ENCODE assay signal across 8 cellular contexts in the genomic region with DNA sequence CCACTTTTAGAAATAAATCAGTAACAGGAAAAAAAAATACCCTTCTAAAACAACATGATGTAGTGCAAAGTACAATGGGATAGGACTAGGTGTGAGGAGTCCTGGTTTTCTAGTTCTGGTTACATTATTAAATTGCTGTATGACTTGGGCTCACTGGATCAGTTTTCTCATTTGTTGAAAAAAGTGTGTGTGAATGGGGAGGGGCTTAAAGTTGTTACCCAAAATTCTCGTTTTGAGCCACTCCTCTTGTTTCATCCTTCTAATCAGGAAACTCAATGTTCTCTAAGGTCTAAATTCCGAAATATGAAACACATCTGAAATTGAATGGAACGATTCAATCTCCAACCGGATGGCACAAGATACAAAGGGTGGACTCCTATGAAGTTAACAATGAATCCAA. TPM values are rescaled to one million over a fixed set of nuclear protein-coding genes. Genes with fewer than 3 reads are reported as not detected.
DNase-seq lines count a peak whose midpoint lies in the region; ATAC-seq, FAIRE-seq and TF ChIP-seq lines count a peak whose summit lies in the region.

No MANE protein-coding gene starts in this region.

- peak overlapping the region; percentile 86; the same call in 1 of the 2 replicates for H2AFZ ChIP-seq in OCI-LY7 (ENCODE audit: low read length)
- H2AFZ ChIP-seq in endothelial cell of umbilical vein (ENCODE audit: low read depth, low read length) = no peak overlapping the region
- H2AFZ ChIP-seq in trophoblast cell (ENCODE audit: insufficient read depth, low read length, poor library complexity) = no peak overlapping the region

- H3K4me2 ChIP-seq in OCI-LY7 (ENCODE audit: low read length) (peak overlapping the region; percentile 92), endothelial cell of umbilical vein (ENCODE audit: insufficient read depth, low read length) (peak overlapping the region; percentile 99), trophoblast cell (ENCODE audit: low read length) (peak overlapping the region; percentile 85)

- peak overlapping the region; percentile 97 for H3K4me3 ChIP-seq in GM06990 (replicated peaks; ENCODE audit: low read depth, low read length)
- H3K4me3 ChIP-seq in OCI-LY7 (ENCODE audit: low read depth, low read length, poor library complexity, severe bottlenecking) = peak overlapping the region; percentile 98
- peak overlapping the region; percentile 93 to 98 (median 98) for H3K4me3 ChIP-seq in endothelial cell of umbilical vein (replicated peaks in 1 of 3; ENCODE audit: insufficient read depth in 1 of 3, low read depth in 1 of 3, low read length in 3 of 3)
- no peak overlapping the region for H3K4me3 ChIP-seq in trophoblast cell (ENCODE audit: low read depth, low read length)

- POLR2A ChIA-PET in OCI-LY7 (lab: Charles Lee) (interaction anchor here (1.1 kb wide), 1 partner anchor 15 kb away, joined by 3 read pairs; no protein-coding TSS in a partner anchor), endothelial cell of umbilical vein (lab: Charles Lee) (no interaction called here)

- H3K4ac ChIP-seq in trophoblast cell (ENCODE audit: low read depth, low read length) = no peak overlapping the region

- ATAC-seq in GM18519 (IDR thresholded peaks at IDR 0.05; ENCODE audit: low FRiP score, unreplicated experiment) = no peak
- no peak for ATAC-seq in HG02870 (IDR thresholded peaks at IDR 0.05; ENCODE audit: unreplicated experiment)

- no peak overlapping the region for H3K23ac ChIP-seq in trophoblast cell (ENCODE audit: low read length)

- H3K9me1 ChIP-seq in endothelial cell of umbilical vein (replicated peaks; ENCODE audit: control insufficient read depth, extremely low read depth, insufficient read depth, low read length) = peaks cover 3% of the 10 kb centered on the region

- no peak overlapping the region for H3K14ac ChIP-seq in trophoblast cell (ENCODE audit: low read length)

- TSS peak; percentile 52 for BruUV-seq in OCI-LY7 (replicated peaks; lab: Mats Ljungman, UMichigan)
- BruUV-seq in endothelial cell of umbilical vein (replicated peaks; lab: Mats Ljungman, UMichigan) = no TSS peak

- H2BK120ac ChIP-seq in trophoblast cell (ENCODE audit: insufficient read depth, low read length, poor library complexity) = no peak overlapping the region

- H3K79me2 ChIP-seq in OCI-LY7 (ENCODE audit: insufficient read depth, low read depth, low read length) (peaks cover 83% of the 10 kb centered on the region), endothelial cell of umbilical vein (ENCODE audit: control insufficient read depth, insufficient read depth, low read length) (peaks cover 63% of the 10 kb centered on the region), trophoblast cell (ENCODE audit: control insufficient read depth, insufficient read depth, low read length, poor library complexity) (peaks cover 15% of the 10 kb centered on the region)

- H3K79me1 ChIP-seq in trophoblast cell (ENCODE audit: low read length) = peaks cover 12% of the 10 kb centered on the region

- no peak for FAIRE-seq in endothelial cell of umbilical vein (lab: Jason Lieb, UNC)

- H3K36me3 ChIP-seq in GM06990 (ENCODE audit: control insufficient read depth, insufficient read depth, low read length) = no peaks in the 10 kb centered on the region
- peaks cover 8% of the 10 kb centered on the region; the same call in 1 of the 2 replicates for H3K36me3 ChIP-seq in OCI-LY7 (ENCODE audit: insufficient read depth, low read length)
- H3K36me3 ChIP-seq in endothelial cell of umbilical vein (ENCODE audit: control insufficient read depth in 2 of 2, extremely low read depth in 1 of 2, insufficient read depth in 2 of 2, low read length in 2 of 2) = no peaks in the 10 kb centered on the region
- no peaks in the 10 kb centered on the region for H3K36me3 ChIP-seq in trophoblast cell (ENCODE audit: control insufficient read depth in 1 of 2, insufficient read depth in 2 of 2, low read length in 2 of 2)

- H3K27me3 ChIP-seq in GM06990 (replicated peaks; ENCODE audit: control insufficient read depth, insufficient read depth, low read length) (no peaks in the 10 kb centered on the region), endothelial cell of umbilical vein (ENCODE audit: control insufficient read depth in 2 of 2, insufficient read depth in 2 of 2, low read length in 2 of 2) (no peaks in the 10 kb centered on the region), trophoblast cell (ENCODE audit: insufficient read depth, low read length) (no peaks in the 10 kb centered on the region)

- peak overlapping the region; percentile 82 for H3K27ac ChIP-seq in OCI-LY7 (ENCODE audit: low read depth, low read length, poor library complexity, severe bottlenecking)
- H3K27ac ChIP-seq in endothelial cell of umbilical vein (ENCODE audit: insufficient read depth, low read depth, low read length) = peak overlapping the region; percentile 71
- H3K27ac ChIP-seq in trophoblast cell (ENCODE audit: low read depth, low read length) = no peak overlapping the region

- H3K9ac ChIP-seq in endothelial cell of umbilical vein (replicated peaks; ENCODE audit: extremely low read depth, insufficient read depth, low read length) = peak overlapping the region; percentile 92
- no peak overlapping the region for H3K9ac ChIP-seq in trophoblast cell (ENCODE audit: low read length)

- no peak overlapping the region for H2BK12ac ChIP-seq in trophoblast cell (ENCODE audit: low read length)

- dilution Hi-C loops in endothelial cell of umbilical vein (cut with MboI; ENCODE audit: extremely low pct_ligation_motif_present, low sequenced_read_pairs) = no loop called here

- H3K18ac ChIP-seq in trophoblast cell (ENCODE audit: low read length) = no peak overlapping the region

- DNase-seq in GM06990 (ENCODE audit: extremely low read depth, insufficient read length) (no peak), OCI-LY7 (ENCODE audit: low spot score) (peak; percentile 11), endothelial cell of umbilical vein (ENCODE audit: low read depth, low spot score) (no peak), trophoblast cell (no peak), NCI-H748 treated with DMSO at 0.1 percent for 48 hours (lab: John Stamatoyannopoulos, UW) (no peak), COLO668 (lab: John Stamatoyannopoulos, UW; ENCODE audit: unreplicated experiment) (no peak)

- intact Hi-C loops in OCI-LY7 (cut with micrococcal nuclease; ENCODE audit: unreplicated experiment) = loop anchor here (5.0 to 10.0 kb wide), 2 partner anchors 190 to 1178 kb away; a partner anchor contains a TSS
- intact Hi-C loops in endothelial cell of umbilical vein (cut with micrococcal nuclease) = loop anchor here (2.0 to 5.0 kb wide), 5 partner anchors 20 to 1605 kb away; a partner anchor contains a TSS

- no peak for TF ChIP-seq CTCF in GM06990 (IDR thresholded peaks at IDR 0.05; ENCODE audit: insufficient read depth, low read length, poor library complexity, severe bottlenecking)
- no peak for TF ChIP-seq CTCF in OCI-LY7 (conservative IDR thresholded peaks at IDR 0.05; ENCODE audit: low read length)
- TF ChIP-seq CTCF in endothelial cell of umbilical vein (IDR thresholded peaks at IDR 0.05; ENCODE audit: extremely low read depth in 1 of 2, insufficient read depth in 1 of 2, low read depth in 1 of 2, low read length in 2 of 2) = no peak

- H3K9me3 ChIP-seq in OCI-LY7 (ENCODE audit: low read length) (no peaks in the 10 kb centered on the region), endothelial cell of umbilical vein (replicated peaks; ENCODE audit: control insufficient read depth, insufficient read depth, low read length) (no peaks in the 10 kb centered on the region), trophoblast cell (ENCODE audit: insufficient read depth, low read depth, low read length) (no peaks in the 10 kb centered on the region)

- H4K12ac ChIP-seq in trophoblast cell (ENCODE audit: low read depth, low read length) = no peak overlapping the region

- WGBS in trophoblast cell (ENCODE audit: extremely low coverage, insufficient coverage, insufficient read length) = no CpG with 5 or more reads among the region's 4 CpGs

- TF ChIP-seq POLR2A in endothelial cell of umbilical vein (IDR thresholded peaks at IDR 0.05; ENCODE audit: low read depth, low read length) = no peak

- peaks cover 55% of the 10 kb centered on the region for H4K20me1 ChIP-seq in OCI-LY7 (ENCODE audit: insufficient read depth, low read length)
- peaks cover 27% of the 10 kb centered on the region for H4K20me1 ChIP-seq in endothelial cell of umbilical vein (replicated peaks; ENCODE audit: control insufficient read depth, extremely low read depth, insufficient read depth, low read length)

- peaks cover 39% of the 10 kb centered on the region for H3K4me1 ChIP-seq in OCI-LY7 (ENCODE audit: insufficient read depth, low read length, poor library complexity, severe bottlenecking)
- peaks cover 41% of the 10 kb centered on the region for H3K4me1 ChIP-seq in endothelial cell of umbilical vein (ENCODE audit: control insufficient read depth, extremely low read depth, insufficient read depth, low read length)
- H3K4me1 ChIP-seq in trophoblast cell (ENCODE audit: control insufficient read depth in 1 of 2, insufficient read depth in 2 of 2, low read length in 2 of 2) = peaks cover 0 to 3% of the 10 kb centered on the region in 2 experiments

- H2BK5ac ChIP-seq in trophoblast cell (ENCODE audit: low read depth, low read length, poor library complexity) = no peak overlapping the region

- no peak overlapping the region for H2AK5ac ChIP-seq in trophoblast cell (ENCODE audit: low read length)

- no peak overlapping the region for H4K91ac ChIP-seq in trophoblast cell (ENCODE audit: low read depth, low read length)

- H3K9me2 ChIP-seq in OCI-LY7 (ENCODE audit: insufficient read depth, low read length) = no peaks in the 10 kb centered on the region

- CTCF ChIA-PET in OCI-LY7 (lab: Charles Lee; ENCODE audit: unreplicated experiment) = no interaction called here
- CTCF ChIA-PET in endothelial cell of umbilical vein (lab: Charles Lee) = interaction anchor here (1.4 kb wide), 1 partner anchor 10 kb away, joined by 5 read pairs; no protein-coding TSS in a partner anchor

- H4K8ac ChIP-seq in trophoblast cell (ENCODE audit: low read depth, low read length) = no peak overlapping the region

TF ChIP-seq in endothelial cell of umbilical vein, 7 proteins besides CTCF, POLR2A, EP300 and RAD21 (continues in another document):
- TF ChIP-seq GATA2 (IDR thresholded peaks at IDR 0.05; ENCODE audit: insufficient read depth, insufficient read length, low read depth, low read length) (no peak), POLR2AphosphoS5 (IDR thresholded peaks at IDR 0.05; ENCODE audit: insufficient read depth, low read depth, low read length) (no peak)

RNA-seq across cellular contexts. Expression of a gene that starts 1.7 kb away (rescaled TPM):
- 3.4 and 4.4 TPM in 2 replicates for total RNA-seq in OCI-LY7 (2014; rRNA removed; shearing (Covaris generic))
- total RNA-seq in OCI-LY7 (2022) (6.3 and 7.2 TPM in 2 replicates), endothelial cell of umbilical vein (22.1 and 24.0 TPM in 2 replicates)
- 4.1 and 5.2 TPM in 2 replicates for polyA plus RNA-seq in endothelial cell of umbilical vein
- 8.9 and 9.2 TPM in 2 replicates for polyA plus RNA-seq in endothelial cell of umbilical vein (2011; cell fraction: cytosol; rRNA removed)
- 8.0 and 9.4 TPM in 2 replicates for polyA plus RNA-seq in endothelial cell of umbilical vein (2011; cell fraction: nucleus; rRNA removed)
- polyA plus RNA-seq in endothelial cell of umbilical vein (2012) = 15.1 and 17.6 TPM in 2 replicates
- 6.1 and 7.4 TPM in 2 replicates for polyA minus RNA-seq in endothelial cell of umbilical vein
- polyA minus RNA-seq in endothelial cell of umbilical vein (2011; cell fraction: cytosol; rRNA and poly(A)+ RNA removed) = 8.2 TPM
- polyA minus RNA-seq in endothelial cell of umbilical vein (2011; cell fraction: nucleus; rRNA and poly(A)+ RNA removed) = 20.9 and 25.2 TPM in 2 replicates
- 41.4 and 43.4 TPM in 2 replicates for polyA plus RNA-seq in trophoblast cell (2013)
